1 cellular context compared by ENCODE assay signal in the genomic region with DNA sequence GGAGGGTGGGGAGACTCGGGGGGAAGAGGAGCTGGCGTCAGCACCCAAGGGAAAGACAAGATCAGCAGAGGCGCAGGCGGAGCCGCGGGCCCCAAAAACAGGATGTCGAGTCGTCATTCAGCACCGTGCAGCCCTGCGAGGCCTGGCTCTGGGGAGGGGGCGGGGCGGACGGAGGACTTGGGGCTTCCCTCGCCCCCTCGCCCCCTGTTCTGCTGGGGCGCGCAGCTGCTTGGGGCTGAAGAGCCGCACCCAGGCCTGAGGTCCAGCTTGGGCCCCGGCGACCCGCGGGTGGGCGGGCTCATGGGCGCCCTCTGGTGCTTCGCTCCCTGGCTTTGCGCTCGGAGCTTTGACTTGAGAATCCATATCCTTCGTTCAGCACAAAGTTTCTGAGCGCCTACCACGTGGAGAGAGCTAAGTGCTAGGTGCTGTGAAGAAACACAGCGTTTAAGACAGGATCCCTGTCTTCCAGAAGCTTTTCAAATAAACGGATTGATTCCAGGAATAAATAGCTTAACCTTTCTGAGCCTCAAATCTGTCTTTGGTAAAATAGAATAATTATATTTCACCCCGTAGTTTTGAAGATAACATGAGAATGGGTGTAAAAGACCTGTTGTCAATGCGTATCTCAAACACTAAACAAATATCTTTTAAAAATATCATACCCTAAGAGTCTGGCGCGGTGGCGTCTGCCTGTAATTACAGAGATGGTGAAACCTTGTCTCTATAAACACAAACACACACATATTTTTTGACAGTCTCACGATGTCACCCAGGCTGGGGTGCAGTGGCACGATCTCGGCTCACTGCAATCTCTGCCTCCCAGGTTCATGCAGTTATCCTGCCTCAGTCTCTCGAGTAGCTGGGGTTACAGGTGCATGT.
TF ChIP-seq lines count a peak whose summit lies in the region.

No MANE protein-coding gene starts in this region.

TF ChIP-seq in IMR-90, 13 proteins besides CTCF, POLR2A, EP300 and RAD21:
- no peak for TF ChIP-seq FOS (IDR thresholded peaks at IDR 0.05; ENCODE audit: low read depth, low read length)
- 0 out of 2 replicates have a peak, but pooled peaks have one; percentile 10 for TF ChIP-seq MAFK (IDR thresholded peaks at IDR 0.05; ENCODE audit: low read depth, low read length)
- peak; percentile 24; the same call in 1 of the 2 replicates for TF ChIP-seq MAZ (IDR thresholded peaks at IDR 0.05; ENCODE audit: borderline replicate concordance, low read depth, low read length)
- peak; percentile 60 for TF ChIP-seq SMC3 (IDR thresholded peaks at IDR 0.05; ENCODE audit: low read depth, low read length)
- no peak for TF ChIP-seq RCOR1 (IDR thresholded peaks at IDR 0.05; ENCODE audit: insufficient replicate concordance, low read length)
- peak; percentile 77; the same call in 1 of the 2 replicates for TF ChIP-seq MXI1 (IDR thresholded peaks at IDR 0.05; ENCODE audit: borderline replicate concordance, low read depth, low read length)
- no peak for TF ChIP-seq NFE2L2 (IDR thresholded peaks at IDR 0.05; ENCODE audit: low read depth, low read length)
- TF ChIP-seq CHD1 (IDR thresholded peaks at IDR 0.05; ENCODE audit: low read depth, low read length): no peak
- no peak for TF ChIP-seq BHLHE40 (IDR thresholded peaks at IDR 0.05; ENCODE audit: low read depth, low read length)
- TF ChIP-seq RFX5 (IDR thresholded peaks at IDR 0.05; ENCODE audit: low read depth, low read length): no peak
- TF ChIP-seq, protein P1, sequence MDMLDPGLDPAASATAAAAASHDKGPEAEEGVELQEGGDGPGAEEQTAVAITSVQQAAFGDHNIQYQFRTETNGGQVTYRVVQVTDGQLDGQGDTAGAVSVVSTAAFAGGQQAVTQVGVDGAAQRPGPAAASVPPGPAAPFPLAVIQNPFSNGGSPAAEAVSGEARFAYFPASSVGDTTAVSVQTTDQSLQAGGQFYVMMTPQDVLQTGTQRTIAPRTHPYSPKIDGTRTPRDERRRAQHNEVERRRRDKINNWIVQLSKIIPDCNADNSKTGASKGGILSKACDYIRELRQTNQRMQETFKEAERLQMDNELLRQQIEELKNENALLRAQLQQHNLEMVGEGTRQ (IDR thresholded peaks at IDR 0.05; ENCODE audit: low read depth, low read length): peak; percentile 37; the same call in 1 of the 2 replicates
- TF ChIP-seq CEBPB (IDR thresholded peaks at IDR 0.05; ENCODE audit: low read depth, low read length): no peak
- TF ChIP-seq, protein P2, sequence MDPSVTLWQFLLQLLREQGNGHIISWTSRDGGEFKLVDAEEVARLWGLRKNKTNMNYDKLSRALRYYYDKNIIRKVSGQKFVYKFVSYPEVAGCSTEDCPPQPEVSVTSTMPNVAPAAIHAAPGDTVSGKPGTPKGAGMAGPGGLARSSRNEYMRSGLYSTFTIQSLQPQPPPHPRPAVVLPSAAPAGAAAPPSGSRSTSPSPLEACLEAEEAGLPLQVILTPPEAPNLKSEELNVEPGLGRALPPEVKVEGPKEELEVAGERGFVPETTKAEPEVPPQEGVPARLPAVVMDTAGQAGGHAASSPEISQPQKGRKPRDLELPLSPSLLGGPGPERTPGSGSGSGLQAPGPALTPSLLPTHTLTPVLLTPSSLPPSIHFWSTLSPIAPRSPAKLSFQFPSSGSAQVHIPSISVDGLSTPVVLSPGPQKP (IDR thresholded peaks at IDR 0.05; ENCODE audit: borderline replicate concordance, low read depth, low read length): no peak
